ENCODE assay signal across 12 cellular contexts in the genomic region with DNA sequence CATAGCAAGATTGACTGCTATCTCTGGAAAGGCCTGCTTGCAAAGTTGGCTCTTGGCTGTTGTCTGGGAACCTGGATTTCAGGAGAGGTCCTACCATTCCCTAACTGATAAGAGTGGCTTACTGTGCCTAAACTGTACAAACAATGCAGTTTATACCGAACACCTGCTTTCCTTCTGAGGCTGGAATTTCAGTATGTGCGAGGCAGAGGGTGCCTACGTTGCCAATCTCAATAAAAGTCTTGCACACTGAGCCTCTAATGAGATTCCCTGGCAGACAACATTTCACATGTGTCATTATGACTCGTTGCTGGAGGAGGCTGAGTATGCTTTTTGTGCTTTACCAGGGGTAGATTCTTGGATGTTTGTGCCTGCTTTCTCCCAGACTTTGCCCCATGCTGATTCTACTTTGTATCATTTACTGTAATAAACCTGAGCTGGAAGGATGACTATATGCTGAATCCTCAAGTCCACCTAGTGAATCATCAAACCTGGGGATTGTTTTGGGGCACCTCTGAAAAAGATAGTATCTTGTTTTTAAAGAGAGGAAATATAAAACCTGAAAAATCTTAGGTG. TPM values are rescaled to one million over a fixed set of nuclear protein-coding genes. Genes with fewer than 3 reads are reported as not detected.
A peak's percentile ranks its signal among the peaks of the same experiment; 100 is the strongest.
DNase-seq lines count a peak whose midpoint lies in the region; ATAC-seq and TF ChIP-seq lines count a peak whose summit lies in the region.
"Had no signal": no experiment of that assay in that cellular context is flagged by ENCODE, and none has a peak within 500 bp of the region (broad histone marks: within the 10 kb centered on the region; RNA-seq: fewer than 3 reads in every experiment).

No MANE protein-coding gene starts in this region.

- H3K4me3 Mint-ChIP-seq in mesothelial cell of epicardium = no peak overlapping the region

- TF ChIP-seq POLR2A in heart left ventricle (IDR thresholded peaks at IDR 0.05) = no peak

- H3K9me3 Mint-ChIP-seq in mesothelial cell of epicardium = no peaks in the 10 kb centered on the region

- no peak overlapping the region for H3K4me3 ChIP-seq in astrocyte of the spinal cord (ENCODE audit: low read depth, low read length)
- H3K4me3 ChIP-seq in heart left ventricle = no peak overlapping the region
- H3K4me3 ChIP-seq: HAP-1 had no signal

- intact Hi-C loops in heart left ventricle (cut with DNase I) = no loop called here

- H3K36me3 Mint-ChIP-seq in mesothelial cell of epicardium = no peaks in the 10 kb centered on the region

- H3K27me3 ChIP-seq in heart left ventricle = no peaks in the 10 kb centered on the region

- H3K36me3 ChIP-seq in heart left ventricle = peaks cover 0 to 98% (median 63%) of the 10 kb centered on the region in 9 donors
- H3K36me3 ChIP-seq: HAP-1 had no signal

- in situ Hi-C loops in astrocyte of the spinal cord (cut with HindIII; ENCODE audit: low sequenced_read_pairs) = no loop called here

- H3K27ac ChIP-seq in heart left ventricle = no peak overlapping the region

- H3K4me1 Mint-ChIP-seq in mesothelial cell of epicardium = peaks cover 30% of the 10 kb centered on the region

- TF ChIP-seq CTCF in astrocyte of the spinal cord (IDR thresholded peaks at IDR 0.05; ENCODE audit: low read depth, low read length) = no peak
- no peak for TF ChIP-seq CTCF in mesothelial cell of epicardium (IDR thresholded peaks at IDR 0.05; ENCODE audit: unreplicated experiment)
- no peak for TF ChIP-seq CTCF in heart left ventricle (IDR thresholded peaks at IDR 0.05)

- peak overlapping the region; percentile 35 for H3K27ac Mint-ChIP-seq in mesothelial cell of epicardium

- H3K27me3 Mint-ChIP-seq in mesothelial cell of epicardium (ENCODE audit: low read depth) = no peaks in the 10 kb centered on the region

- no peaks in the 10 kb centered on the region for H3K9me3 ChIP-seq in heart left ventricle
- H3K9me3 ChIP-seq: HAP-1 had no signal

- ATAC-seq in HG02938 (IDR thresholded peaks at IDR 0.05; ENCODE audit: unreplicated experiment) (no peak), heart left ventricle (no peak)

- DNase-seq in EL (peak; percentile 47), LoVo (ENCODE audit: low spot score) (peak; percentile 64), astrocyte of the spinal cord (ENCODE audit: low read depth, low spot score) (peak; percentile 71), mesothelial cell of epicardium (ENCODE audit: low spot score in 2 of 2, unreplicated experiment in 2 of 2) (no peak), heart left ventricle (no peak), SW480 (ENCODE audit: low spot score) (no peak)
- DNase-seq in NK-92 treated with Interleukin-12 subunit alpha and Interleukin-12 subunit beta, amount 100 ng/mL, for 24 hours (lab: John Stamatoyannopoulos, UW) = no peak
- DNase-seq: activated CD4-positive, CD25-positive, alpha-beta regulatory T cell treated with anti-CD3 and anti-CD28 coated beads, Interleukin-2, amount 50 U/mL, for 72 hours; NCI-H187 had no signal

- H3K4me1 ChIP-seq in heart left ventricle = no peaks in the 10 kb centered on the region

- 82 to 95% (median 87%) methylated on average over 4 of the region's 4 CpGs for WGBS in heart left ventricle, 4 donors

RNA-seq across cellular contexts. Expression of a gene that starts 58.9 kb away (rescaled TPM):
- 2.6 to 3.2 TPM (median 2.9 TPM) in 3 replicates for total RNA-seq in mesothelial cell of epicardium
- under 1 TPM in 2 of 9 donors, not detected in 7; 0.06 to 0.07 TPM for total RNA-seq in heart left ventricle
- polyA plus RNA-seq in heart left ventricle = not detected
- polyA plus RNA-seq: liver had no signal

Comparison
In these comparisons a context has a peak if more than half of its experiments do, and no peak if none do; other contexts are left out.
1. DNase-seq: peak in EL (single experiment), LoVo (single experiment) and astrocyte of the spinal cord (single experiment); none in mesothelial cell of epicardium (0 of 2), heart left ventricle (0 of 5), NK-92 treated with Interleukin-12 subunit alpha and Interleukin-12 subunit beta, amount 100 ng/mL, for 24 hours (single experiment) and SW480 (single experiment).